ENCODE assay signal across 24 cellular contexts in genomic region chr10:132035476-132035875, GRCh38. TPM values are rescaled to one million over a fixed set of nuclear protein-coding genes. Genes with fewer than 3 reads are reported as not detected.
DNase-seq lines count a peak whose midpoint lies in the region; ATAC-seq, FAIRE-seq and TF ChIP-seq lines count a peak whose summit lies in the region.
"Had no signal": no experiment of that assay in that cellular context is flagged by ENCODE, and none has a peak within 500 bp of the region (broad histone marks: within the 10 kb centered on the region; RNA-seq: fewer than 3 reads in every experiment).

No MANE protein-coding gene starts in this region.

- POLR2A ChIA-PET in H1 (lab: Charles Lee; ENCODE audit: partially characterized antibody), result interaction anchor here (1.1 to 1.7 kb wide), 3 partner anchors 28 to 96 kb away, joined by 3 read pairs; no protein-coding TSS in a partner anchor

- no peak overlapping the region for H3K9ac ChIP-seq in H1 (replicated peaks in 1 of 4; ENCODE audit: extremely low read depth in 1 of 4, low read depth in 3 of 4, low read length in 3 of 4)
- H3K9ac ChIP-seq: KMS-11, SK-N-SH had no signal

- intact Hi-C loops in left ventricle myocardium inferior (cut with micrococcal nuclease) (no loop called here), Right ventricle myocardium inferior (cut with DNase I) (loop anchor here (5.0 kb wide), 1 partner anchor 107 kb away; no protein-coding TSS in a partner anchor)

- H3K14ac ChIP-seq in H1 (ENCODE audit: insufficient read length), result no peak overlapping the region

- H2BK12ac ChIP-seq in H1 (ENCODE audit: low read depth, low read length), result 0 out of 2 replicates have a peak overlapping the region, but pooled peaks have one; percentile 80

- H3K23me2 ChIP-seq in H1 (ENCODE audit: low read depth, low read length), result peaks cover 11% of the 10 kb centered on the region; the same call in 1 of the 2 replicates

- H3K4me3 ChIP-seq in left ventricle myocardium inferior, result peak overlapping the region; percentile 66
- peak overlapping the region in 3 of 4 experiments; percentile 41 to 73 (median 49); a peak in 3 of 8 replicates for H3K4me3 ChIP-seq in H1 (ENCODE audit: extremely low read depth in 1 of 4, insufficient read depth in 2 of 4, low read depth in 3 of 4, low read length in 4 of 4)

- no peak overlapping the region for H4K5ac ChIP-seq in H1 (ENCODE audit: insufficient read length, low read depth, low read length)

- H2BK5ac ChIP-seq in H1 (ENCODE audit: low read depth, low read length), result no peak overlapping the region

- no peak overlapping the region for H3K18ac ChIP-seq in H1 (ENCODE audit: extremely low read depth, low read length)

- H3K9me3 ChIP-seq in left ventricle myocardium inferior (replicated peaks) (no peaks in the 10 kb centered on the region), H1 (ENCODE audit: insufficient read depth in 2 of 2, low read depth in 1 of 2, low read length in 1 of 2) (peaks cover 0 to 2% of the 10 kb centered on the region in 2 experiments; a peak in 1 of 4 replicates)
- H3K9me3 ChIP-seq: pancreas, SK-N-SH, testis had no signal

- no peaks in the 10 kb centered on the region for H3K79me2 ChIP-seq in H1 (ENCODE audit: control insufficient read depth in 1 of 2, insufficient read depth in 2 of 2, low read length in 2 of 2)

- peaks cover 15% of the 10 kb centered on the region for H3K4me1 ChIP-seq in left ventricle myocardium inferior
- peaks cover 0 to 10% (median 9%) of the 10 kb centered on the region in 4 experiments; a peak in 6 of 7 replicates for H3K4me1 ChIP-seq in H1 (replicated peaks in 1 of 4; ENCODE audit: control insufficient read depth in 3 of 4, insufficient read depth in 4 of 4, low read length in 3 of 4)
- H3K4me1 ChIP-seq: pancreas had no signal

- H3K9me3 Mint-ChIP-seq in nephron progenitor cell (peaks cover 12% of the 10 kb centered on the region), type B pancreatic cell (no peaks in the 10 kb centered on the region)
- H3K9me3 Mint-ChIP-seq: activated CD4-positive, alpha-beta memory T cell treated with anti-CD3 and anti-CD28 coated beads for 36 hours; immature natural killer cell; stimulated activated naive CD8-positive, alpha-beta T cell treated with anti-CD3 and anti-CD28 coated beads, Interleukin-15, Interleukin-2, amounts not matched to agents 100 ng/mL and 50 ng/mL, for 24 hours; T-helper 1 cell treated with Interleukin-12 subunit alpha and Interleukin-12 subunit beta and Interleukin-4 antibody, amounts not matched to agents 30 μg/mL and 1 μg/mL, for 36 hours had no signal

- H2AFZ ChIP-seq in H1 (ENCODE audit: low read length), result no peak overlapping the region

- ATAC-seq in Right ventricle myocardium inferior, result no peak
- no peak for ATAC-seq in GM19397 (IDR thresholded peaks at IDR 0.05; ENCODE audit: unreplicated experiment)
- ATAC-seq: HCT116 had no signal

- TF ChIP-seq CTCF in left ventricle myocardium inferior (IDR thresholded peaks at IDR 0.05; ENCODE audit: borderline replicate concordance) (no peak), H1 (IDR thresholded peaks at IDR 0.05; ENCODE audit: control extremely low read depth in 1 of 3, insufficient read depth in 1 of 3, low read depth in 1 of 3, low read length in 3 of 3) (no peak), nephron progenitor cell (IDR thresholded peaks at IDR 0.05) (no peak), type B pancreatic cell (conservative IDR thresholded peaks at IDR 0.05) (no peak)

- H3K4me3 Mint-ChIP-seq in nephron progenitor cell, result peak overlapping the region; percentile 76
- peak overlapping the region; percentile 82 for H3K4me3 Mint-ChIP-seq in type B pancreatic cell
- H3K4me3 Mint-ChIP-seq: stimulated activated naive CD8-positive, alpha-beta T cell treated with anti-CD3 and anti-CD28 coated beads, Interleukin-15, Interleukin-2, amounts not matched to agents 100 ng/mL and 50 ng/mL, for 24 hours; T-helper 1 cell treated with Interleukin-12 subunit alpha and Interleukin-12 subunit beta and Interleukin-4 antibody, amounts not matched to agents 30 μg/mL and 1 μg/mL, for 36 hours had no signal

- H3K79me1 ChIP-seq in H1 (ENCODE audit: low read depth, low read length), result no peaks in the 10 kb centered on the region

- DNase-seq in left ventricle myocardium inferior (no peak), Right ventricle myocardium inferior (ENCODE audit: missing footprints) (no peak), H1 (ENCODE audit: low read depth in 1 of 2, low spot score in 2 of 2) (no peak), nephron progenitor cell (no peak), type B pancreatic cell (ENCODE audit: extremely low spot score, unreplicated experiment) (no peak), NCI-H2029 treated with DMSO at 0.1 percent for 48 hours (lab: John Stamatoyannopoulos, UW) (no peak), foreskin melanocyte (no peak)
- DNase-seq: activated CD4-positive, alpha-beta memory T cell treated with anti-CD3 and anti-CD28 coated beads for 36 hours; activated CD4-positive, alpha-beta T cell treated with anti-CD3 and anti-CD28 coated beads for 1 hour; activated naive CD4-positive, alpha-beta T cell treated with Interleukin-2 at 50 U/mL for 16 hours; brain microvascular endothelial cell; CD4-positive, CD25-positive, alpha-beta regulatory T cell; immature natural killer cell; NCI-H2029; OCI-M1 had no signal

- no peak overlapping the region for H4K8ac ChIP-seq in H1 (ENCODE audit: extremely low read depth, insufficient read depth, low read length)

- H3K4me2 ChIP-seq in H1 (ENCODE audit: insufficient read depth in 1 of 2, low read depth in 2 of 2, low read length in 2 of 2), result peak overlapping the region; percentile 97 to 98; a peak in 3 of 4 replicates
- H3K4me2 ChIP-seq: KMS-11, SK-N-SH had no signal

- TF ChIP-seq EP300 in H1 (IDR thresholded peaks at IDR 0.05; ENCODE audit: borderline replicate concordance in 1 of 2, low read depth in 2 of 2, low read length in 2 of 2), result no peak

- H2AK5ac ChIP-seq in H1 (ENCODE audit: low read depth, low read length), result 0 out of 2 replicates have a peak overlapping the region, but pooled peaks have one; percentile 55

- peak overlapping the region; percentile 81; the same call in 1 of the 2 replicates for H2BK15ac ChIP-seq in H1 (ENCODE audit: low read length)

- no peak for FAIRE-seq in H1 (lab: Jason Lieb, UNC)
- FAIRE-seq: pancreas, urothelium cell line had no signal

- H3K23ac ChIP-seq in H1 (ENCODE audit: insufficient read length), result no peak overlapping the region

- no peaks in the 10 kb centered on the region for H4K20me1 ChIP-seq in H1 (replicated peaks in 1 of 2; ENCODE audit: control insufficient read depth in 1 of 2, insufficient read depth in 2 of 2, low read length in 2 of 2)

- H2BK120ac ChIP-seq in H1 (replicated peaks; ENCODE audit: low read depth, low read length), result no peak overlapping the region

- TF ChIP-seq RAD21 in H1 (IDR thresholded peaks at IDR 0.05 in 1 of 2, conservative IDR thresholded peaks at IDR 0.05 in 1 of 2; ENCODE audit: low read depth in 2 of 2, low read length in 2 of 2), result no peak

- H3K36me3 ChIP-seq in left ventricle myocardium inferior (no peaks in the 10 kb centered on the region), H1 (ENCODE audit: control insufficient read depth in 2 of 4, insufficient read depth in 4 of 4, low read length in 3 of 4) (no peaks in the 10 kb centered on the region)
- H3K36me3 ChIP-seq: brain microvascular endothelial cell, pancreas had no signal

- H3K4me1 Mint-ChIP-seq in nephron progenitor cell (peaks cover 7% of the 10 kb centered on the region), type B pancreatic cell (ENCODE audit: unreplicated experiment) (peaks cover 6% of the 10 kb centered on the region)
- H3K4me1 Mint-ChIP-seq: immature natural killer cell had no signal

- no peak overlapping the region for H3K4ac ChIP-seq in H1 (replicated peaks; ENCODE audit: insufficient read length, low read depth, low read length)

- peaks cover 78% of the 10 kb centered on the region for H3K27me3 ChIP-seq in left ventricle myocardium inferior (ENCODE audit: low read depth)
- H3K27me3 ChIP-seq in H1 (replicated peaks in 1 of 4; ENCODE audit: control insufficient read depth in 3 of 4, extremely low read depth in 1 of 4, insufficient read depth in 3 of 4, low read length in 3 of 4), result peaks cover 10 to 46% (median 32%) of the 10 kb centered on the region in 4 experiments
- H3K27me3 ChIP-seq: testis had no signal

- no peak overlapping the region for H3K27ac ChIP-seq in left ventricle myocardium inferior (replicated peaks)
- H3K27ac ChIP-seq in H1 (ENCODE audit: low read depth, low read length), result no peak overlapping the region
- H3K27ac ChIP-seq: brain microvascular endothelial cell, KMS-11, pancreas, testis had no signal

- WGBS in H1 (ENCODE audit: extremely low coverage in 1 of 2, insufficient coverage in 1 of 2, insufficient read length in 1 of 2, insufficient replicate concordance in 2 of 2, low coverage in 1 of 2, low lambda C conversion rate in 2 of 2, missing lambda C conversion rate in 1 of 2), 2 experiments, result 75% methylated on average over 8 of the region's 8 CpGs; no CpG with 5 or more reads in 1 of the 2 experiments

- H3K27me3 Mint-ChIP-seq in nephron progenitor cell (ENCODE audit: low read depth, poor library complexity), result peaks cover 94% of the 10 kb centered on the region
- H3K27me3 Mint-ChIP-seq in type B pancreatic cell, result peaks cover 91% of the 10 kb centered on the region

- H3K36me3 Mint-ChIP-seq in nephron progenitor cell (ENCODE audit: low read depth) (no peaks in the 10 kb centered on the region), type B pancreatic cell (no peaks in the 10 kb centered on the region)
- H3K36me3 Mint-ChIP-seq: activated CD4-positive, alpha-beta memory T cell treated with anti-CD3 and anti-CD28 coated beads for 36 hours; CD4-positive, CD25-positive, alpha-beta regulatory T cell; immature natural killer cell had no signal

- H3K27ac Mint-ChIP-seq in nephron progenitor cell (no peak overlapping the region), type B pancreatic cell (no peak overlapping the region)
- H3K27ac Mint-ChIP-seq: activated CD4-positive, alpha-beta memory T cell treated with anti-CD3 and anti-CD28 coated beads for 36 hours; CD4-positive, CD25-positive, alpha-beta regulatory T cell; immature natural killer cell; stimulated activated naive CD8-positive, alpha-beta T cell treated with anti-CD3 and anti-CD28 coated beads, Interleukin-15, Interleukin-2, amounts not matched to agents 100 ng/mL and 50 ng/mL, for 24 hours; T-helper 1 cell treated with Interleukin-12 subunit alpha and Interleukin-12 subunit beta and Interleukin-4 antibody, amounts not matched to agents 30 μg/mL and 1 μg/mL, for 36 hours had no signal

- no peak overlapping the region for H3K56ac ChIP-seq in H1 (replicated peaks; ENCODE audit: insufficient read length, low read depth, low read length)

- H2BK20ac ChIP-seq in H1 (ENCODE audit: low read length), result no peak overlapping the region

- H4K91ac ChIP-seq in H1 (replicated peaks; ENCODE audit: insufficient read length, low read length), result no peak overlapping the region

- CTCF ChIA-PET in H1 (lab: Charles Lee; ENCODE audit: partially characterized antibody), result interaction anchor here (0.8 to 1.5 kb wide), 4 partner anchors 15 to 92 kb away, joined by 3 to 7 read pairs (median 3); no protein-coding TSS in a partner anchor

- no peak for TF ChIP-seq POLR2A in H1 (IDR thresholded peaks at IDR 0.05; ENCODE audit: control extremely low read depth in 1 of 2, low read depth in 2 of 2, low read length in 2 of 2)

RNA-seq across cellular contexts. Expression of gene JAKMIP3, which starts 30.3 kb away (rescaled TPM):
- total RNA-seq in left ventricle myocardium inferior, result 1.7 TPM
- total RNA-seq in Right ventricle myocardium inferior, result 1.6 TPM
- 0.84 and 0.91 TPM in 2 replicates for total RNA-seq in H1 (2021; fragmentation: NEBNext Ultra II Directional; extraction: Animal tissue kit (Norgen Biotek cat#: 25700))
- polyA plus RNA-seq in H1 (2011; rRNA removed), result 0.82 and 0.83 TPM in 2 replicates
- 0.96 TPM for polyA plus RNA-seq in H1 (2011; cell fraction: cytosol; rRNA removed)
- 4.0 TPM for polyA plus RNA-seq in H1 (2011; cell fraction: nucleus; rRNA removed)
- polyA plus RNA-seq in H1 (2012, experiment 1 of 2), result 1.1 to 1.8 TPM (median 1.4 TPM) in 4 replicates
- polyA plus RNA-seq in H1 (2012, experiment 2 of 2), result 0.21 TPM
- polyA plus RNA-seq in H1 (2013, experiment 1 of 2), result 0.45 TPM
- polyA plus RNA-seq in H1 (2013, experiment 2 of 2), result 0.35 TPM
- 0.44 and 0.59 TPM in 2 replicates for polyA minus RNA-seq in H1 (2011; rRNA and poly(A)+ RNA removed)
- 0.44 TPM for polyA minus RNA-seq in H1 (2011; cell fraction: cytosol; rRNA and poly(A)+ RNA removed)
- polyA minus RNA-seq in H1 (2011; cell fraction: nucleus; rRNA and poly(A)+ RNA removed), result 1.7 TPM
- 0.10 and 0.19 TPM in 2 replicates for total RNA-seq in type B pancreatic cell (ENCODE audit: low replicate concordance)
- polyA plus RNA-seq: CD4-positive, CD25-positive, alpha-beta regulatory T cell; immature natural killer cell had no signal

RNA-seq across cellular contexts. Expression of gene BNIP3, which starts 53.8 kb away (rescaled TPM):
- total RNA-seq in left ventricle myocardium inferior (161 TPM), Right ventricle myocardium inferior (157 TPM), type B pancreatic cell (ENCODE audit: low replicate concordance) (24.2 and 30.2 TPM in 2 replicates)
- total RNA-seq in H1 (2021; fragmentation: NEBNext Ultra II Directional; extraction: Animal tissue kit (Norgen Biotek cat#: 25700)), result 25.8 and 26.4 TPM in 2 replicates
- 58.9 and 75.1 TPM in 2 replicates for polyA plus RNA-seq in H1 (2011; rRNA removed)
- polyA plus RNA-seq in H1 (2011; cell fraction: cytosol; rRNA removed), result 79.1 TPM
- 28.9 TPM for polyA plus RNA-seq in H1 (2011; cell fraction: nucleus; rRNA removed)
- 33.0 to 61.3 TPM (median 43.3 TPM) in 4 replicates for polyA plus RNA-seq in H1 (2012, experiment 1 of 2)
- polyA plus RNA-seq in H1 (2012, experiment 2 of 2), result 15.1 TPM
- 24.6 TPM for polyA plus RNA-seq in H1 (2013, experiment 1 of 2)
- 28.6 TPM for polyA plus RNA-seq in H1 (2013, experiment 2 of 2)
- 13.6 and 20.7 TPM in 2 replicates for polyA minus RNA-seq in H1 (2011; rRNA and poly(A)+ RNA removed)
- polyA minus RNA-seq in H1 (2011; cell fraction: cytosol; rRNA and poly(A)+ RNA removed), result 33.6 TPM
- polyA minus RNA-seq in H1 (2011; cell fraction: nucleus; rRNA and poly(A)+ RNA removed), result 17.5 TPM
